Comparison of ENCODE assay signal across 19 cellular contexts in the genomic region with DNA sequence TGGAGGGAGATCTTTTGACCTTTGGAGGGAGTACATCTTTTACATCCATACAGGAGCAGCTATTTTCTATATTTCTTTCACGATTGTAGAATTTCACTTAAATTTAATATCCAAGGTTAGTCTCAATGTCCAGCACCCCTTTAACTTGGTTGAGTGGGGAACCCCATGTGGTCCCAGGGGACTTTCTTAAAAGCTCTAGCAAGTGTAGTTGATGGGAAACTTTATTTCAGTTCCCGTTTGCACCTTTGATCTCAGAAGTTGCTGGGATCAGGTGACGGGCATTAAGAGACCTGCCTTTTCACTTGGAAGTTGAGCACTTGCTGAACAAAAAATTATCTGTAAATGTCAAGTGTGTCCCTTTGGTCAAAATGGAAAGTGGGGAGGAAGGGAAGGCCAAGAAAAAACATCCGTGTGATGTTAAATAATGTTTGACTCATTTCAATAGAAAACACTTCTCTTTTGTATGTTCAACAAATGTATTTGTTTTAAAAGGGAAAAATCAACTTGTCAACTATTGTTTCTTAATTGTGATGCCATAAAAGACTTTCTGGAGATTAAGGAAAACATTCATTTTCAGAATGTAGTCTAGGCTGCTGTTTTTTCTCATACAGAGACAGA.
DNase-seq lines count a peak whose midpoint lies in the region; ATAC-seq, FAIRE-seq and TF ChIP-seq lines count a peak whose summit lies in the region.
"Had no signal": no experiment of that assay in that cellular context is flagged by ENCODE, and none has a peak within 500 bp of the region (broad histone marks: within the 10 kb centered on the region; RNA-seq: fewer than 3 reads in every experiment).

No MANE protein-coding gene starts in this region.

- peak; percentile 28 for ATAC-seq in GM21529 (IDR thresholded peaks at IDR 0.05; ENCODE audit: unreplicated experiment)
- ATAC-seq in GM18870 (IDR thresholded peaks at IDR 0.05; ENCODE audit: unreplicated experiment) = no peak
- no peak for ATAC-seq in GM21528 (IDR thresholded peaks at IDR 0.05; ENCODE audit: low FRiP score, unreplicated experiment)
- ATAC-seq: PC-3 had no signal

- peak; percentile 42 for FAIRE-seq in GM12892 (lab: Jason Lieb, UNC)
- FAIRE-seq: bronchial epithelial cell, TTC549 had no signal

- TF ChIP-seq CTCF in progenitor cell of endocrine pancreas (IDR thresholded peaks at IDR 0.05; ENCODE audit: unreplicated experiment) = no peak

- no peak for TF ChIP-seq POLR2A in GM12892 (IDR thresholded peaks at IDR 0.05; ENCODE audit: low read depth, low read length)

- DNase-seq in GM12892 (ENCODE audit: insufficient read length) (no peak), NAMALWA (ENCODE audit: low spot score) (peak; percentile 64), progenitor cell of endocrine pancreas (ENCODE audit: low spot score, unreplicated experiment) (no peak), NOMO-1 treated with dmso at 0.1 percent for 144 hours (lab: John Stamatoyannopoulos, UW; ENCODE audit: unreplicated experiment) (no peak)
- DNase-seq: activated CD4-positive, alpha-beta T cell treated with anti-CD3 and anti-CD28 coated beads, Interleukin-2, amount 10 ng/mL, durations not matched to agents 7 days and 5 days; activated T-cell treated with anti-CD3 and anti-CD28 coated beads for 4 hours; effector memory CD4-positive, alpha-beta T cell; MG63; NCI-H2029; NCI-H526; PC-3; spleen had no signal

- H3K4me1 Mint-ChIP-seq in progenitor cell of endocrine pancreas (ENCODE audit: low read depth) = no peaks in the 10 kb centered on the region

- H3K4me3 Mint-ChIP-seq in progenitor cell of endocrine pancreas (ENCODE audit: low read depth) = no peak overlapping the region
- H3K4me3 Mint-ChIP-seq: activated CD4-positive, alpha-beta T cell treated with anti-CD3 and anti-CD28 coated beads, Interleukin-2, amount 10 ng/mL, durations not matched to agents 7 days and 5 days; activated naive CD8-positive, alpha-beta T cell; stimulated activated naive CD8-positive, alpha-beta T cell treated with anti-CD3 and anti-CD28 coated beads, Interleukin-15, Interleukin-2, amounts not matched to agents 100 ng/mL and 50 ng/mL, for 24 hours had no signal

- H3K36me3 Mint-ChIP-seq in progenitor cell of endocrine pancreas (ENCODE audit: insufficient read depth) = peaks cover 13% of the 10 kb centered on the region
- H3K36me3 Mint-ChIP-seq: activated naive CD8-positive, alpha-beta T cell had no signal

- no peaks in the 10 kb centered on the region for H3K9me3 Mint-ChIP-seq in progenitor cell of endocrine pancreas (ENCODE audit: low read depth)
- H3K9me3 Mint-ChIP-seq: activated CD4-positive, alpha-beta T cell treated with anti-CD3 and anti-CD28 coated beads, Interleukin-2, amount 10 ng/mL, durations not matched to agents 7 days and 5 days; stimulated activated naive CD8-positive, alpha-beta T cell treated with anti-CD3 and anti-CD28 coated beads, Interleukin-15, Interleukin-2, amounts not matched to agents 100 ng/mL and 50 ng/mL, for 24 hours had no signal

- no peaks in the 10 kb centered on the region for H3K27me3 Mint-ChIP-seq in progenitor cell of endocrine pancreas
- H3K27me3 Mint-ChIP-seq: activated CD4-positive, alpha-beta T cell treated with anti-CD3 and anti-CD28 coated beads, Interleukin-2, amount 10 ng/mL, durations not matched to agents 7 days and 5 days; activated naive CD8-positive, alpha-beta T cell; stimulated activated naive CD8-positive, alpha-beta T cell treated with anti-CD3 and anti-CD28 coated beads, Interleukin-15, Interleukin-2, amounts not matched to agents 100 ng/mL and 50 ng/mL, for 24 hours had no signal

- H3K27ac Mint-ChIP-seq in progenitor cell of endocrine pancreas = peak overlapping the region; percentile 61
- H3K27ac Mint-ChIP-seq: activated CD4-positive, alpha-beta T cell treated with anti-CD3 and anti-CD28 coated beads, Interleukin-2, amount 10 ng/mL, durations not matched to agents 7 days and 5 days; activated naive CD8-positive, alpha-beta T cell; stimulated activated naive CD8-positive, alpha-beta T cell treated with anti-CD3 and anti-CD28 coated beads, Interleukin-15, Interleukin-2, amounts not matched to agents 100 ng/mL and 50 ng/mL, for 24 hours had no signal
